Comparison of ENCODE assay signal across 8 cellular contexts in the genomic region with DNA sequence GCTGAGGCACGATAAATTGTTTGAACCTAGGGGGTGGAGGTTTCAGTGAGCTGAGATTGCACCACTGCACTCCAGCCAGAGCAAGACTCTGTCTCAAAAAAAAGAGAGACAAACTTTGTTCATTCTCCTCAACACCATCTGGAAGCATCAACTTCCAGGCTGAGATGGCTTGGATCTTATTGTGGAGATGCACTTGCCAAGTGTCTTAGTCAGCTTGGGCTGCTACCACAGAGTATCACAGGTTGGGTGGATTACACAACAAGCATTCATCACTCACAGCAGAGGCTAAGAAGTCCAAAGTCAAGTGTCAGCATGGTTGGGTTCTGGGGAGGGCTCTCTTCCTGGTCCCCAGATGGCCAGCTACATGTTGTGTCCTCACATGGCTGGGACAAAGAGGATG. TPM values are rescaled to one million over a fixed set of nuclear protein-coding genes. Genes with fewer than 3 reads are reported as not detected.
A peak's percentile ranks its signal among the peaks of the same experiment; 100 is the strongest.
DNase-seq lines count a peak whose midpoint lies in the region; ATAC-seq and TF ChIP-seq lines count a peak whose summit lies in the region.
"Not testable (repeated sequence)": the region's sequence is repeated elsewhere in the genome, so short reads cannot be mapped to it uniquely, and the experiment has no call there.

No MANE protein-coding gene starts in this region.

- peak overlapping the region; percentile 49 for H3K27ac Mint-ChIP-seq in activated CD8-positive, alpha-beta memory T cell treated with anti-CD3 and anti-CD28 coated beads, Interleukin-2, amount 10 ng/mL, durations not matched to agents 7 days and 5 days
- peak overlapping the region; percentile 83 for H3K27ac Mint-ChIP-seq in central memory CD8-positive, alpha-beta T cell (ENCODE audit: low read depth)
- peak overlapping the region; percentile 69 for H3K27ac Mint-ChIP-seq in stimulated activated memory B cell treated with anti-CD40 and anti-IgM and Interleukin-4, amounts not matched to agents 10 μg/mL and 1 μg/mL and 100 μg/mL, for 72 hours

- peak overlapping the region; percentile 25 for H3K27ac ChIP-seq in OCI-LY1 (ENCODE audit: low read depth, low read length, poor library complexity, severe bottlenecking)

- peaks cover 54% of the 10 kb centered on the region for H3K4me1 ChIP-seq in OCI-LY1 (ENCODE audit: insufficient read depth, low read length, severe bottlenecking)

- peaks cover 49% of the 10 kb centered on the region for H3K4me1 Mint-ChIP-seq in activated CD8-positive, alpha-beta memory T cell treated with anti-CD3 and anti-CD28 coated beads, Interleukin-2, amount 10 ng/mL, durations not matched to agents 7 days and 5 days
- peaks cover 34% of the 10 kb centered on the region for H3K4me1 Mint-ChIP-seq in central memory CD8-positive, alpha-beta T cell
- H3K4me1 Mint-ChIP-seq in stimulated activated memory B cell treated with anti-CD40 and anti-IgM and Interleukin-4, amounts not matched to agents 10 μg/mL and 1 μg/mL and 100 μg/mL, for 72 hours: peaks cover 56% of the 10 kb centered on the region

- TF ChIP-seq CTCF in AG10803 (conservative IDR thresholded peaks at IDR 0.05; ENCODE audit: low read length); OCI-LY1 (IDR thresholded peaks at IDR 0.05; ENCODE audit: low read length); fibroblast of mammary gland (conservative IDR thresholded peaks at IDR 0.05; ENCODE audit: control insufficient read depth, insufficient read depth, low read depth, low read length); lower leg skin (IDR thresholded peaks at IDR 0.05): not testable (repeated sequence)

- ATAC-seq in activated CD8-positive, alpha-beta memory T cell treated with anti-CD3 and anti-CD28 coated beads, Interleukin-2, amount 10 ng/mL, durations not matched to agents 7 days and 5 days; central memory CD8-positive, alpha-beta T cell (replicated peaks; ENCODE audit: extremely low read depth, poor library complexity, severe bottlenecking); stimulated activated memory B cell treated with anti-CD40 and anti-IgM and Interleukin-4, amounts not matched to agents 10 μg/mL and 1 μg/mL and 100 μg/mL, for 72 hours: not testable (repeated sequence)

- H3K4me3 Mint-ChIP-seq in activated CD8-positive, alpha-beta memory T cell treated with anti-CD3 and anti-CD28 coated beads, Interleukin-2, amount 10 ng/mL, durations not matched to agents 7 days and 5 days; central memory CD8-positive, alpha-beta T cell; stimulated activated memory B cell treated with anti-CD40 and anti-IgM and Interleukin-4, amounts not matched to agents 10 μg/mL and 1 μg/mL and 100 μg/mL, for 72 hours: not testable (repeated sequence)

- H4K20me1 ChIP-seq in OCI-LY1 (ENCODE audit: insufficient read depth, low read length): not testable (repeated sequence)

- not testable (repeated sequence) for H3K36me3 ChIP-seq in OCI-LY1 (ENCODE audit: insufficient read depth, low read length)

- CTCF ChIA-PET in activated CD8-positive, alpha-beta memory T cell treated with anti-CD3 and anti-CD28 coated beads, Interleukin-2, amount 10 ng/mL, durations not matched to agents 7 days and 5 days (lab: Charles Lee): interaction anchor here (1.3 to 2.2 kb wide), 2 partner anchors 18 to 32 kb away, joined by 3 to 6 read pairs; no protein-coding TSS in a partner anchor

- TF ChIP-seq POLR2A in lower leg skin (IDR thresholded peaks at IDR 0.05): not testable (repeated sequence)

- not testable (repeated sequence) for H3F3A ChIP-seq in OCI-LY1 (ENCODE audit: insufficient read depth, low read length)

- not testable (repeated sequence) for H3K4me2 ChIP-seq in OCI-LY1 (ENCODE audit: low read length)

- DNase-seq in AG10803 (ENCODE audit: low read depth): peak; percentile 87
- peak; percentile 81 for DNase-seq in HCEC 1CT
- not testable (repeated sequence) for DNase-seq in activated CD8-positive, alpha-beta memory T cell treated with anti-CD3 and anti-CD28 coated beads, Interleukin-2, amount 10 ng/mL, durations not matched to agents 7 days and 5 days; central memory CD8-positive, alpha-beta T cell (ENCODE audit: low spot score in 2 of 2)
- DNase-seq in fibroblast of mammary gland (ENCODE audit: low read depth): peak; percentile 92
- DNase-seq in lower leg skin (ENCODE audit: low spot score in 2 of 2): peak; percentile 62 to 82

- H3K9me3 Mint-ChIP-seq in activated CD8-positive, alpha-beta memory T cell treated with anti-CD3 and anti-CD28 coated beads, Interleukin-2, amount 10 ng/mL, durations not matched to agents 7 days and 5 days (ENCODE audit: low read depth); central memory CD8-positive, alpha-beta T cell; stimulated activated memory B cell treated with anti-CD40 and anti-IgM and Interleukin-4, amounts not matched to agents 10 μg/mL and 1 μg/mL and 100 μg/mL, for 72 hours: not testable (repeated sequence)

- H3K79me2 ChIP-seq in OCI-LY1 (ENCODE audit: insufficient read depth, low read length): not testable (repeated sequence)

- not testable (repeated sequence) for H2AFZ ChIP-seq in OCI-LY1 (ENCODE audit: low read length)

- not testable (repeated sequence) for H3K4me3 ChIP-seq in AG10803 (ENCODE audit: low read length); OCI-LY1 (ENCODE audit: low read depth, low read length, poor library complexity, severe bottlenecking); fibroblast of mammary gland (ENCODE audit: control insufficient read depth, low read depth, low read length); lower leg skin (ENCODE audit: low read depth, poor library complexity, severe bottlenecking)

- 59 to 71% methylated on average over 1 of the region's 1 CpG for WGBS in lower leg skin, 2 donors

- not testable (repeated sequence) for H3K27me3 Mint-ChIP-seq in activated CD8-positive, alpha-beta memory T cell treated with anti-CD3 and anti-CD28 coated beads, Interleukin-2, amount 10 ng/mL, durations not matched to agents 7 days and 5 days; central memory CD8-positive, alpha-beta T cell; stimulated activated memory B cell treated with anti-CD40 and anti-IgM and Interleukin-4, amounts not matched to agents 10 μg/mL and 1 μg/mL and 100 μg/mL, for 72 hours

- intact Hi-C loops in lower leg skin (cut with DNase I; ENCODE audit: low total_unique reads): not testable (repeated sequence)

- H3K9ac ChIP-seq in OCI-LY1 (ENCODE audit: low read length): not testable (repeated sequence)

- not testable (repeated sequence) for H3K9me2 ChIP-seq in OCI-LY1 (ENCODE audit: low read depth, low read length)

- H3K27me3 ChIP-seq in OCI-LY1 (ENCODE audit: insufficient read depth, low read length): not testable (repeated sequence)

- peaks cover 13% of the 10 kb centered on the region for H3K36me3 Mint-ChIP-seq in activated CD8-positive, alpha-beta memory T cell treated with anti-CD3 and anti-CD28 coated beads, Interleukin-2, amount 10 ng/mL, durations not matched to agents 7 days and 5 days
- H3K36me3 Mint-ChIP-seq in central memory CD8-positive, alpha-beta T cell (ENCODE audit: insufficient read depth): not testable (repeated sequence)
- H3K36me3 Mint-ChIP-seq in stimulated activated memory B cell treated with anti-CD40 and anti-IgM and Interleukin-4, amounts not matched to agents 10 μg/mL and 1 μg/mL and 100 μg/mL, for 72 hours: peaks cover 26% of the 10 kb centered on the region

- H3K9me3 ChIP-seq in OCI-LY1 (ENCODE audit: low read length): not testable (repeated sequence)

RNA-seq across cellular contexts. Expression of gene AMZ2, which starts 15.1 kb away (rescaled TPM):
- 100 to 1,000 TPM; 106 to 107 TPM for total RNA-seq in activated CD8-positive, alpha-beta memory T cell treated with anti-CD3 and anti-CD28 coated beads, Interleukin-2, amount 10 ng/mL, durations not matched to agents 7 days and 5 days
- total RNA-seq in lower leg skin: 10 to 100 TPM; 25.8 to 55.0 (median 46.2) TPM

RNA-seq across cellular contexts. Expression of gene SLC16A6, which starts 58.2 kb away (rescaled TPM):
- total RNA-seq in activated CD8-positive, alpha-beta memory T cell treated with anti-CD3 and anti-CD28 coated beads, Interleukin-2, amount 10 ng/mL, durations not matched to agents 7 days and 5 days: 10 to 100 TPM in 1 of 2 experiments, 1 to 10 TPM in 1; 6.0 to 10.7 TPM
- total RNA-seq in lower leg skin: 10 to 100 TPM in 1 of 4 donors, 1 to 10 TPM in 3; 2.7 to 10.3 (median 7.8) TPM

RNA-seq across cellular contexts. Expression of gene ARSG, which starts 58.6 kb away (rescaled TPM):
- 10 to 100 TPM; 12.5 to 24.6 TPM for total RNA-seq in activated CD8-positive, alpha-beta memory T cell treated with anti-CD3 and anti-CD28 coated beads, Interleukin-2, amount 10 ng/mL, durations not matched to agents 7 days and 5 days
- total RNA-seq in lower leg skin: 10 to 100 TPM in 1 of 4 donors, 1 to 10 TPM in 3; 4.3 to 16.8 (median 7.8) TPM
